Comparison of ENCODE assay signal across 19 cellular contexts in genomic region chr18:29226201-29226600, GRCh38.
A peak's percentile ranks its signal among the peaks of the same experiment; 100 is the strongest.
DNase-seq lines count a peak whose midpoint lies in the region; ATAC-seq and TF ChIP-seq lines count a peak whose summit lies in the region.
"Had no signal": no experiment of that assay in that cellular context is flagged by ENCODE, and none has a peak within 500 bp of the region (broad histone marks: within the 10 kb centered on the region; RNA-seq: fewer than 3 reads in every experiment).

No MANE protein-coding gene starts in this region.

- H3K9me3 ChIP-seq in heart right ventricle: peaks cover 0 to 10% (median 1%) of the 10 kb centered on the region in 11 donors
- H3K9me3 ChIP-seq: MG63, Peyer's patch had no signal

- H3K4me1 ChIP-seq in heart right ventricle: no peaks in the 10 kb centered on the region
- H3K4me1 ChIP-seq: Peyer's patch had no signal

- no peaks in the 10 kb centered on the region for H3K27me3 ChIP-seq in heart right ventricle
- H3K27me3 ChIP-seq: MG63, Peyer's patch had no signal

- ATAC-seq in HG03378 (IDR thresholded peaks at IDR 0.05; ENCODE audit: unreplicated experiment): no peak
- no peak for ATAC-seq in heart right ventricle
- ATAC-seq: HCT116 had no signal

- intact Hi-C loops in heart right ventricle (cut with DNase I): no loop called here

- 43 to 55% methylated on average over 1 of the region's 1 CpG for WGBS in heart right ventricle, 2 donors

- CTCF ChIA-PET in activated naive CD4-positive, alpha-beta T cell treated with anti-CD3 and anti-CD28 coated beads, Interleukin-2, amount 10 ng/mL, durations not matched to agents 7 days and 5 days (lab: Charles Lee): no interaction called here

- H3K9me3 Mint-ChIP-seq in activated naive CD4-positive, alpha-beta T cell treated with anti-CD3 and anti-CD28 coated beads, Interleukin-2, amount 10 ng/mL, durations not matched to agents 7 days and 5 days: peaks cover 6% of the 10 kb centered on the region

- H3K4me3 ChIP-seq in fibroblast of the aortic adventitia (ENCODE audit: low read depth, low read length) (no peak overlapping the region), heart right ventricle (no peak overlapping the region)
- H3K4me3 ChIP-seq: GM23248, MG63, Peyer's patch had no signal

- no peaks in the 10 kb centered on the region for H3K4me1 Mint-ChIP-seq in activated naive CD4-positive, alpha-beta T cell treated with anti-CD3 and anti-CD28 coated beads, Interleukin-2, amount 10 ng/mL, durations not matched to agents 7 days and 5 days
- H3K4me1 Mint-ChIP-seq: CD4-positive, CD25-positive, alpha-beta regulatory T cell had no signal

- H3K36me3 ChIP-seq in heart right ventricle: no peaks in the 10 kb centered on the region
- H3K36me3 ChIP-seq: MG63, Peyer's patch had no signal

- H3K4me3 Mint-ChIP-seq in activated naive CD4-positive, alpha-beta T cell treated with anti-CD3 and anti-CD28 coated beads, Interleukin-2, amount 10 ng/mL, durations not matched to agents 7 days and 5 days: no peak overlapping the region
- H3K4me3 Mint-ChIP-seq: CD4-positive, CD25-positive, alpha-beta regulatory T cell had no signal

- no peaks in the 10 kb centered on the region for H3K27me3 Mint-ChIP-seq in activated naive CD4-positive, alpha-beta T cell treated with anti-CD3 and anti-CD28 coated beads, Interleukin-2, amount 10 ng/mL, durations not matched to agents 7 days and 5 days
- H3K27me3 Mint-ChIP-seq: CD4-positive, CD25-positive, alpha-beta regulatory T cell had no signal

- TF ChIP-seq CTCF in fibroblast of the aortic adventitia (IDR thresholded peaks at IDR 0.05; ENCODE audit: insufficient read depth, low read length) (no peak), heart right ventricle (IDR thresholded peaks at IDR 0.05) (no peak)

- DNase-seq in HPDE6-E6E7 (ENCODE audit: extremely low spot score): peak; percentile 3
- peak; percentile 77 for DNase-seq in amniotic epithelial cell (ENCODE audit: low read depth)
- DNase-seq in fibroblast of the aortic adventitia (ENCODE audit: low read depth): peak; percentile 74
- peak; percentile 6 for DNase-seq in renal cortical epithelial cell (ENCODE audit: low read depth)
- DNase-seq in activated naive CD4-positive, alpha-beta T cell treated with anti-CD3 and anti-CD28 coated beads, Interleukin-2, amount 10 ng/mL, durations not matched to agents 7 days and 5 days: no peak
- DNase-seq in heart right ventricle: no peak
- DNase-seq: ACHN; CD4-positive, CD25-positive, alpha-beta regulatory T cell; DMS79 treated with DMSO at 0.1 percent for 48 hours; GM23248; KG1; MG63; NCI-H1092 treated with DMSO at 0.1 percent for 48 hours; NCI-H187; NCI-H446; Peyer's patch; SHP77 had no signal

- H3K27ac Mint-ChIP-seq in activated naive CD4-positive, alpha-beta T cell treated with anti-CD3 and anti-CD28 coated beads, Interleukin-2, amount 10 ng/mL, durations not matched to agents 7 days and 5 days: no peak overlapping the region
- H3K27ac Mint-ChIP-seq: CD4-positive, CD25-positive, alpha-beta regulatory T cell had no signal

- no peak overlapping the region for H3K27ac ChIP-seq in heart right ventricle
- H3K27ac ChIP-seq: GM23248, Peyer's patch had no signal

- H3K36me3 Mint-ChIP-seq in activated naive CD4-positive, alpha-beta T cell treated with anti-CD3 and anti-CD28 coated beads, Interleukin-2, amount 10 ng/mL, durations not matched to agents 7 days and 5 days: no peaks in the 10 kb centered on the region
- H3K36me3 Mint-ChIP-seq: CD4-positive, CD25-positive, alpha-beta regulatory T cell had no signal

Comparison
In these comparisons a context has a peak if more than half of its experiments do, and no peak if none do; other contexts are left out.
1. DNase-seq: peak in HPDE6-E6E7 (single experiment), amniotic epithelial cell (single experiment), fibroblast of the aortic adventitia (single experiment) and renal cortical epithelial cell (single experiment); none in activated naive CD4-positive, alpha-beta T cell treated with anti-CD3 and anti-CD28 coated beads, Interleukin-2, amount 10 ng/mL, durations not matched to agents 7 days and 5 days (single experiment) and heart right ventricle (0 of 2).